In the genomic region with DNA sequence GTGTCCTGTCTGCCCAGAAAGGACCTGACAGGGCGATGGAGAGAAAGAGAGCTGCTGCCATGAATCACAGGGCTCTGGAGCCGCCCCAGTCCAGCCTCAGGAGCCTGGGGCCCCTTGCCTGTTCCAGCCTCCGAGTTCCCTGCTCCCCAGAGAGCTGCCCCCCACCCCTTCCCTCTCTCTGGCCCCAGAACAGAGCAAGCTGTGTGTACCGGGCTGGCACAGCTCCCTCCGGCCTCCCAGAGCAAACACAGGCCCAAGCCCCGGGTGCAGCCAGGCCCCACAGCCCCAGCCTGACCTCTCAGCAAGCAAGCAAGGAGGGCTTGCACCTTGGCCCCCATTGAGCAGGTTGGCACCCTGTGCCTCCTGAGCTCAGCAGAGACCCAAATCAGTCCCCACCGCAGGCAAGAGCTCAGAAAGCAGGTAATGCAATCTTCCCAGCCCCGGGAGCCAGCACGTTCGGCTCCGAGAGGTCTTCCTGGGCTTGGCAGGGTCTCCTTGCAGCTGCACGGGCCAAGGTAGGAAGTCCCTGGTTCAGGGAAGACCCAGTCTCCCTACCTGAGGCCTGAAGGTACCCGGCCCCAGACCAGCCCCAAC, we compare ENCODE assay signal across 8 cellular contexts. TPM values are rescaled to one million over a fixed set of nuclear protein-coding genes. Genes with fewer than 3 reads are reported as not detected.
DNase-seq lines count a peak whose midpoint lies in the region; ATAC-seq and TF ChIP-seq lines count a peak whose summit lies in the region.

No MANE protein-coding gene starts in this region.

- CTCF ChIA-PET in activated naive CD4-positive, alpha-beta T cell treated with anti-CD3 and anti-CD28 coated beads, Interleukin-2, amount 10 ng/mL, durations not matched to agents 7 days and 5 days (lab: Charles Lee), result interaction anchor here (1.7 kb wide), 1 partner anchor 75 kb away, joined by 5 read pairs; no protein-coding TSS in a partner anchor

- no peak overlapping the region for H3K27ac Mint-ChIP-seq in T-helper 17 cell
- H3K27ac Mint-ChIP-seq in osteocyte (ENCODE audit: unreplicated experiment), result peak overlapping the region; percentile 91
- no peak overlapping the region for H3K27ac Mint-ChIP-seq in activated naive CD4-positive, alpha-beta T cell treated with anti-CD3 and anti-CD28 coated beads, Interleukin-2, amount 10 ng/mL, durations not matched to agents 7 days and 5 days

- H3K27me3 Mint-ChIP-seq in T-helper 17 cell (peaks cover 18% of the 10 kb centered on the region), osteocyte (ENCODE audit: unreplicated experiment) (no peaks in the 10 kb centered on the region)
- peaks cover 59% of the 10 kb centered on the region for H3K27me3 Mint-ChIP-seq in activated naive CD4-positive, alpha-beta T cell treated with anti-CD3 and anti-CD28 coated beads, Interleukin-2, amount 10 ng/mL, durations not matched to agents 7 days and 5 days

- no peaks in the 10 kb centered on the region for H3K36me3 Mint-ChIP-seq in T-helper 17 cell (ENCODE audit: low read depth)
- peaks cover 7% of the 10 kb centered on the region for H3K36me3 Mint-ChIP-seq in osteocyte (ENCODE audit: unreplicated experiment)
- H3K36me3 Mint-ChIP-seq in activated naive CD4-positive, alpha-beta T cell treated with anti-CD3 and anti-CD28 coated beads, Interleukin-2, amount 10 ng/mL, durations not matched to agents 7 days and 5 days, result no peaks in the 10 kb centered on the region

- TF ChIP-seq CTCF in foreskin keratinocyte (conservative IDR thresholded peaks at IDR 0.05) (no peak), osteocyte (IDR thresholded peaks at IDR 0.05) (no peak)

- no peaks in the 10 kb centered on the region for H3K9me3 ChIP-seq in BLaER1 treated with 17β-estradiol and CSF1 and Interleukin-3, amounts not matched to agents 10 nM and 100 nM (replicated peaks in 1 of 11)
- no peaks in the 10 kb centered on the region for H3K9me3 ChIP-seq in T-helper 17 cell (ENCODE audit: control insufficient read depth, low read length, poor library complexity, severe bottlenecking)

- peak overlapping the region; percentile 64 to 83 (median 76) for H3K4me3 ChIP-seq in BLaER1 treated with 17β-estradiol and CSF1 and Interleukin-3, amounts not matched to agents 10 nM and 100 nM

- peaks cover 0 to 22% (median 0%) of the 10 kb centered on the region in 11 experiments; a peak in 7 of 22 replicates for H4K20me1 ChIP-seq in BLaER1 treated with 17β-estradiol and CSF1 and Interleukin-3, amounts not matched to agents 10 nM and 100 nM

- H3K27ac ChIP-seq in BLaER1 treated with 17β-estradiol and CSF1 and Interleukin-3, amounts not matched to agents 10 nM and 100 nM, result peak overlapping the region in 9 of 11 experiments; percentile 57 to 84 (median 81); a peak in 17 of 22 replicates
- H3K27ac ChIP-seq in foreskin keratinocyte, result peak overlapping the region; percentile 65

- peaks cover 33 to 66% (median 53%) of the 10 kb centered on the region in 10 experiments for H3K4me1 ChIP-seq in BLaER1 treated with 17β-estradiol and CSF1 and Interleukin-3, amounts not matched to agents 10 nM and 100 nM
- peaks cover 9% of the 10 kb centered on the region for H3K4me1 ChIP-seq in foreskin keratinocyte

- H3K4me1 Mint-ChIP-seq in T-helper 17 cell (peaks cover 7% of the 10 kb centered on the region), osteocyte (ENCODE audit: unreplicated experiment) (peaks cover 49% of the 10 kb centered on the region)
- H3K4me1 Mint-ChIP-seq in activated naive CD4-positive, alpha-beta T cell treated with anti-CD3 and anti-CD28 coated beads, Interleukin-2, amount 10 ng/mL, durations not matched to agents 7 days and 5 days, result peaks cover 12% of the 10 kb centered on the region

- H3K4me3 Mint-ChIP-seq in T-helper 17 cell (peak overlapping the region; percentile 39), osteocyte (ENCODE audit: unreplicated experiment) (peak overlapping the region; percentile 86)
- H3K4me3 Mint-ChIP-seq in activated naive CD4-positive, alpha-beta T cell treated with anti-CD3 and anti-CD28 coated beads, Interleukin-2, amount 10 ng/mL, durations not matched to agents 7 days and 5 days, result no peak overlapping the region

- H3K9ac ChIP-seq in BLaER1 treated with 17β-estradiol and CSF1 and Interleukin-3, amounts not matched to agents 10 nM and 100 nM, result peak overlapping the region; percentile 74 to 91 (median 85); a peak in 19 of 22 replicates

- H3K9me3 Mint-ChIP-seq in osteocyte (ENCODE audit: unreplicated experiment), result no peaks in the 10 kb centered on the region
- H3K9me3 Mint-ChIP-seq in activated naive CD4-positive, alpha-beta T cell treated with anti-CD3 and anti-CD28 coated beads, Interleukin-2, amount 10 ng/mL, durations not matched to agents 7 days and 5 days, result no peaks in the 10 kb centered on the region

- peaks cover 0 to 24% (median 14%) of the 10 kb centered on the region in 11 experiments; a peak in 13 of 22 replicates for H3K36me3 ChIP-seq in BLaER1 treated with 17β-estradiol and CSF1 and Interleukin-3, amounts not matched to agents 10 nM and 100 nM

- DNase-seq in T-helper 17 cell (no peak), foreskin keratinocyte (peak in 1 of 2 donors; percentile 32), osteocyte (ENCODE audit: extremely low spot score, unreplicated experiment) (no peak), MV-4-11 (lab: John Stamatoyannopoulos, UW) (no peak)
- no peak for DNase-seq in activated naive CD4-positive, alpha-beta T cell treated with anti-CD3 and anti-CD28 coated beads, Interleukin-2, amount 10 ng/mL, durations not matched to agents 7 days and 5 days

- peaks cover 0 to 7% (median 0%) of the 10 kb centered on the region in 11 experiments; a peak in 3 of 22 replicates for H3K27me3 ChIP-seq in BLaER1 treated with 17β-estradiol and CSF1 and Interleukin-3, amounts not matched to agents 10 nM and 100 nM
- no peaks in the 10 kb centered on the region for H3K27me3 ChIP-seq in foreskin keratinocyte

- ATAC-seq in T-helper 17 cell (no peak), foreskin keratinocyte (peak; percentile 2), HG03025 (IDR thresholded peaks at IDR 0.05; ENCODE audit: low FRiP score, unreplicated experiment) (no peak), HG02678 (IDR thresholded peaks at IDR 0.05; ENCODE audit: unreplicated experiment) (no peak)

- H3K4me2 ChIP-seq in BLaER1 treated with 17β-estradiol and CSF1 and Interleukin-3, amounts not matched to agents 10 nM and 100 nM, result peak overlapping the region; percentile 80 to 100 (median 97)

RNA-seq across cellular contexts. Expression of a gene that starts 1.4 kb away (rescaled TPM):
- 1 to 10 TPM in 1 of 2 donors, under 1 TPM in 1; 0.30 to 1.4 TPM for total RNA-seq in T-helper 17 cell
- 67.9 and 71.4 TPM in 2 replicates for total RNA-seq in foreskin keratinocyte
- 85.9 and 87.5 TPM in 2 replicates for polyA plus RNA-seq in foreskin keratinocyte
- total RNA-seq in osteocyte, result 90.3 and 93.3 TPM in 2 replicates

RNA-seq across cellular contexts. Expression of a gene that starts 8.1 kb away (rescaled TPM):
- 100 to 1,000 TPM; 181 to 189 TPM for total RNA-seq in T-helper 17 cell
- total RNA-seq in foreskin keratinocyte, result 78.2 and 83.5 TPM in 2 replicates
- polyA plus RNA-seq in foreskin keratinocyte, result 51.4 and 52.2 TPM in 2 replicates
- total RNA-seq in osteocyte, result 73.4 and 77.4 TPM in 2 replicates

RNA-seq across cellular contexts. Expression of a gene that starts 30.0 kb away (rescaled TPM):
- total RNA-seq in T-helper 17 cell (10 to 100 TPM; 75.3 to 77.0 TPM), foreskin keratinocyte (57.9 and 67.0 TPM in 2 replicates), osteocyte (53.8 and 54.2 TPM in 2 replicates)
- 61.9 and 71.7 TPM in 2 replicates for polyA plus RNA-seq in foreskin keratinocyte

Comparison
In these comparisons a context has a peak if more than half of its experiments do, and no peak if none do; other contexts are left out.
1. RNA of a gene that starts 1.4 kb away (total RNA-seq): 90.3 to 93.3 TPM in osteocyte and 67.9 to 71.4 TPM in foreskin keratinocyte; 0.30 to 1.4 TPM in T-helper 17 cell; every median in the first group is over 10 times any median in the second.